Comparison of ENCODE assay signal across 8 cellular contexts in the genomic region with DNA sequence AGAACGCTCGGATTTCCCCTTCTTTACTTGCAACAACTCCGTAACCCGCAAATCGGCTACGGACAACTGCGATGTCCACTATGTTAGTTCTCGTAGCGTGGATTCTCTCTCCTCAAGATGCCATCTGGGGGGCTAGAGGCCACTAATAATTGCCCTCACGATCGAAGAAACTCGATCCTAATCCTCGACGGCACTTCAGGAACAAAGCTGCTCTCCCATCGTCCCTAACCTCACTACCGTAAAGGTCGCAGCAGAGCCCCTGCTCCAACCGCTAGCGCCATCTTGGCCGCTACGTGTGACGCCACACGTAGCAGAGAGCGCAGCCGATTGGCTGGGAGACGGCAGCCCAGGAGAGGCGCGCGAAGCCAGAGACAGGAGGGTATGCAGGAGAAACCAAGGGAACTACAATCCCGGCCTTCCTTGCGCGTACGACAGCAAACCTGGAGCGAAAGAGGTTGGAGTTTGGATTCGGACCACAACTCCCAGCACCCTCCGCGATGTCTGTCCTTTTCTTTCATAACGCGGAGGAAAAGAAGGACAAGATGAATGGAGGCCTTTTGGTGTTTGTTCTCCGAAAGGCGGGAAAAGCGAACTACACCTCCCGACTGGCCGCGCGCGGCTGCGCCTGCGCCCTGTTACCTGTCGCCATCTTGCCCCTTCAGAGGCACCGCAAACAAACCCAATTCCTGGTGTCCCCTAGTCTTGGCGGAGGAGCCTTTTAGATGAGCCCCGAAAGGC.
DNase-seq lines count a peak whose midpoint lies in the region; ATAC-seq lines count a peak whose summit lies in the region.

A gene with protein sequence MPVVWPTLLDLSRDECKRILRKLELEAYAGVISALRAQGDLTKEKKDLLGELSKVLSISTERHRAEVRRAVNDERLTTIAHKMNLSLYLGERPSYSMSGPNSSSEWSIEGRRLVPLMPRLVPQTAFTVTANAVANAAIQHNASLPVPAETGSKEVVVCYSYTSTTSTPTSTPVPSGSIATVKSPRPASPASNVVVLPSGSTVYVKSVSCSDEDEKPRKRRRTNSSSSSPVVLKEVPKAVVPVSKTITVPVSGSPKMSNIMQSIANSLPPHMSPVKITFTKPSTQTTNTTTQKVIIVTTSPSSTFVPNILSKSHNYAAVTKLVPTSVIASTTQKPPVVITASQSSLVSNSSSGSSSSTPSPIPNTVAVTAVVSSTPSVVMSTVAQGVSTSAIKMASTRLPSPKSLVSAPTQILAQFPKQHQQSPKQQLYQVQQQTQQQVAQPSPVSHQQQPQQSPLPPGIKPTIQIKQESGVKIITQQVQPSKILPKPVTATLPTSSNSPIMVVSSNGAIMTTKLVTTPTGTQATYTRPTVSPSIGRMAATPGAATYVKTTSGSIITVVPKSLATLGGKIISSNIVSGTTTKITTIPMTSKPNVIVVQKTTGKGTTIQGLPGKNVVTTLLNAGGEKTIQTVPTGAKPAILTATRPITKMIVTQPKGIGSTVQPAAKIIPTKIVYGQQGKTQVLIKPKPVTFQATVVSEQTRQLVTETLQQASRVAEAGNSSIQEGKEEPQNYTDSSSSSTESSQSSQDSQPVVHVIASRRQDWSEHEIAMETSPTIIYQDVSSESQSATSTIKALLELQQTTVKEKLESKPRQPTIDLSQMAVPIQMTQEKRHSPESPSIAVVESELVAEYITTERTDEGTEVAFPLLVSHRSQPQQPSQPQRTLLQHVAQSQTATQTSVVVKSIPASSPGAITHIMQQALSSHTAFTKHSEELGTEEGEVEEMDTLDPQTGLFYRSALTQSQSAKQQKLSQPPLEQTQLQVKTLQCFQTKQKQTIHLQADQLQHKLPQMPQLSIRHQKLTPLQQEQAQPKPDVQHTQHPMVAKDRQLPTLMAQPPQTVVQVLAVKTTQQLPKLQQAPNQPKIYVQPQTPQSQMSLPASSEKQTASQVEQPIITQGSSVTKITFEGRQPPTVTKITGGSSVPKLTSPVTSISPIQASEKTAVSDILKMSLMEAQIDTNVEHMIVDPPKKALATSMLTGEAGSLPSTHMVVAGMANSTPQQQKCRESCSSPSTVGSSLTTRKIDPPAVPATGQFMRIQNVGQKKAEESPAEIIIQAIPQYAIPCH (N-terminal part only) (plus strand): TSS at position 635 of the 738 bp plus-strand sequence. CDS start 1,921 bp downstream, outside the sequence.

- DNase-seq in C1 segment of cervical spinal cord (lab: John Stamatoyannopoulos, UW) = peak; percentile 74 to 100 (median 99)
- peak; percentile 96 for DNase-seq in NCI-H748 treated with DMSO at 0.1 percent for 48 hours (lab: John Stamatoyannopoulos, UW)
- peak; percentile 72 to 91 for DNase-seq in activated CD4-positive, alpha-beta T cell treated with anti-CD3 and anti-CD28 coated beads, Interleukin-2, amount 50 U/mL, for 24 hours (ENCODE audit: low read depth in 1 of 2, low spot score in 1 of 2)
- peak; percentile 100 for DNase-seq in dedifferentiated amniotic fluid mesenchymal stem cell (ENCODE audit: extremely low spot score)
- peak; percentile 100 for DNase-seq in left kidney (ENCODE audit: low read depth, low spot score)
- DNase-seq in stimulated activated CD4-positive, alpha-beta T cell treated with anti-CD3 and anti-CD28 coated beads, Interleukin-2, amount 100 ng/mL, for 24 hours = peak; percentile 90

- ATAC-seq in GM19372 (IDR thresholded peaks at IDR 0.05; ENCODE audit: low read depth, unreplicated experiment) = peak; percentile 92
- peak; percentile 84 for ATAC-seq in HG03558 (IDR thresholded peaks at IDR 0.05; ENCODE audit: extremely low read depth, unreplicated experiment)

Comparison
In these comparisons a context has a peak if more than half of its experiments do, and no peak if none do; other contexts are left out.
1. Peak in every context shown above with its lines: DNase-seq and ATAC-seq.